In genomic region chr2:85743304-85743978, GRCh38 we compare ENCODE assay signal across 12 cellular contexts. TPM values are rescaled to one million over a fixed set of nuclear protein-coding genes. Genes with fewer than 3 reads are reported as not detected.
DNase-seq lines count a peak whose midpoint lies in the region; ATAC-seq and TF ChIP-seq lines count a peak whose summit lies in the region.
"Had no signal": no experiment of that assay in that cellular context is flagged by ENCODE, and none has a peak within 500 bp of the region (broad histone marks: within the 10 kb centered on the region; RNA-seq: fewer than 3 reads in every experiment).

No MANE protein-coding gene starts in this region.

- peaks cover under 1% of the 10 kb centered on the region for H3K4me1 Mint-ChIP-seq in T-helper 17 cell

- no peak overlapping the region for H3K4me3 Mint-ChIP-seq in T-helper 17 cell

- no peak overlapping the region for H3K27ac Mint-ChIP-seq in T-helper 17 cell

- peak; percentile 77 for DNase-seq in NCI-H226
- DNase-seq in cardiac fibroblast (ENCODE audit: low read depth in 2 of 2) = peak; percentile 78 to 82
- DNase-seq in lower lobe of right lung = no peak
- no peak for DNase-seq in tibial nerve (ENCODE audit: low spot score in 2 of 2)
- DNase-seq in foreskin melanocyte = no peak
- DNase-seq in cortex of kidney (lab: John Stamatoyannopoulos, UW) = no peak
- DNase-seq in T-helper 17 cell = no peak
- DNase-seq: activated CD8-positive, alpha-beta memory T cell treated with anti-CD3 and anti-CD28 coated beads, Interleukin-2, amount 50 U/mL, for 48 hours; effector memory CD4-positive, alpha-beta T cell; stimulated activated CD4-positive, alpha-beta T cell treated with anti-CD3 and anti-CD28 coated beads, Interleukin-4, amount 100 ng/mL, for 1 hour had no signal

- no peak for TF ChIP-seq CTCF in cardiac fibroblast (IDR thresholded peaks at IDR 0.05; ENCODE audit: low read depth, low read length)
- TF ChIP-seq CTCF in lower lobe of right lung (IDR thresholded peaks at IDR 0.05) = no peak
- no peak for TF ChIP-seq CTCF in tibial nerve (IDR thresholded peaks at IDR 0.05)

- H3K27ac ChIP-seq in lower lobe of right lung (peak overlapping the region; percentile 82), tibial nerve (peak overlapping the region; percentile 83 to 96 (median 94))

- H3K9me3 ChIP-seq in lower lobe of right lung (no peaks in the 10 kb centered on the region), tibial nerve (no peaks in the 10 kb centered on the region), T-helper 17 cell (ENCODE audit: control insufficient read depth, low read length, poor library complexity, severe bottlenecking) (no peaks in the 10 kb centered on the region)

- ATAC-seq in lower lobe of right lung = peak in 1 of 2 donors; percentile 56
- ATAC-seq in HG03457 (IDR thresholded peaks at IDR 0.05; ENCODE audit: unreplicated experiment) = no peak
- no peak for ATAC-seq in T-helper 17 cell

- peaks cover 86% of the 10 kb centered on the region for H3K27me3 Mint-ChIP-seq in T-helper 17 cell

- TF ChIP-seq EP300 in tibial nerve (IDR thresholded peaks at IDR 0.05) = no peak

- 51 to 52% methylated on average over 10 of the region's 10 CpGs for WGBS in tibial nerve, 2 donors

- intact Hi-C loops in lower lobe of right lung (cut with DNase I) = no loop called here

- H3K36me3 Mint-ChIP-seq in T-helper 17 cell (ENCODE audit: low read depth) = peaks cover 9% of the 10 kb centered on the region

- H3K4me3 ChIP-seq in cardiac fibroblast (replicated peaks in 1 of 2; ENCODE audit: low read depth in 2 of 2, low read length in 2 of 2) (no peak overlapping the region), lower lobe of right lung (no peak overlapping the region), tibial nerve (no peak overlapping the region)

- H3K36me3 ChIP-seq in lower lobe of right lung (no peaks in the 10 kb centered on the region), tibial nerve (no peaks in the 10 kb centered on the region)

- H3K27me3 ChIP-seq in lower lobe of right lung (ENCODE audit: low read depth) (no peaks in the 10 kb centered on the region), tibial nerve (no peaks in the 10 kb centered on the region)

- TF ChIP-seq POLR2A in tibial nerve (IDR thresholded peaks at IDR 0.05) = no peak

- H3K4me1 ChIP-seq in lower lobe of right lung = peaks cover 67% of the 10 kb centered on the region
- H3K4me1 ChIP-seq in tibial nerve = peaks cover 19 to 89% (median 62%) of the 10 kb centered on the region in 4 donors

RNA-seq across cellular contexts. Expression of gene ATOH8, which starts 10.3 kb away (rescaled TPM):
- total RNA-seq in lower lobe of right lung (44.9 TPM), tibial nerve (100 to 1,000 TPM in 3 of 4 donors, 10 to 100 TPM in 1; 98.0 to 170 (median 119) TPM), T-helper 17 cell (not detected)

RNA-seq across cellular contexts. Expression of gene GNLY, which starts 49.3 kb away (rescaled TPM):
- 21.5 TPM for total RNA-seq in lower lobe of right lung
- total RNA-seq in tibial nerve = 1 to 10 TPM in 1 of 4 donors, under 1 TPM in 2, not detected in 1; 0.63 to 4.2 (median 0.98) TPM
- total RNA-seq in T-helper 17 cell = 10 to 100 TPM in 1 of 2 donors, 1 to 10 TPM in 1; 9.9 to 14.8 TPM
- total RNA-seq: lung microvascular endothelial cell had no signal

Comparison
In these comparisons a context has a peak if more than half of its experiments do, and no peak if none do; other contexts are left out.
1. DNase-seq: peak in NCI-H226 (single experiment) and cardiac fibroblast (2 of 2); none in lower lobe of right lung (single experiment), tibial nerve (0 of 2), foreskin melanocyte (single experiment), cortex of kidney (single experiment) and T-helper 17 cell (0 of 3).
2. RNA of gene ATOH8, which starts 10.3 kb away (total RNA-seq): 98.0 to 170 TPM in tibial nerve and 44.9 TPM in lower lobe of right lung (single experiment); not detected in T-helper 17 cell; every median in the first group is over 10 times any median in the second.